Comparison of ENCODE assay signal across 3 cellular contexts in genomic region chr7:6807959-6808358, GRCh38. TPM values are rescaled to one million over a fixed set of nuclear protein-coding genes. Genes with fewer than 3 reads are reported as not detected.
"Had no signal": no experiment of that assay in that cellular context is flagged by ENCODE, and none has a peak within 500 bp of the region (broad histone marks: within the 10 kb centered on the region; RNA-seq: fewer than 3 reads in every experiment).

No MANE protein-coding gene starts in this region.

RNA-seq across cellular contexts. Expression of gene RSPH10B2, which starts 54.1 kb away (rescaled TPM):
- total RNA-seq: LHCN-M2, M059J, MCF 10A had no signal
